Comparison of ENCODE assay signal across 8 cellular contexts in the genomic region with DNA sequence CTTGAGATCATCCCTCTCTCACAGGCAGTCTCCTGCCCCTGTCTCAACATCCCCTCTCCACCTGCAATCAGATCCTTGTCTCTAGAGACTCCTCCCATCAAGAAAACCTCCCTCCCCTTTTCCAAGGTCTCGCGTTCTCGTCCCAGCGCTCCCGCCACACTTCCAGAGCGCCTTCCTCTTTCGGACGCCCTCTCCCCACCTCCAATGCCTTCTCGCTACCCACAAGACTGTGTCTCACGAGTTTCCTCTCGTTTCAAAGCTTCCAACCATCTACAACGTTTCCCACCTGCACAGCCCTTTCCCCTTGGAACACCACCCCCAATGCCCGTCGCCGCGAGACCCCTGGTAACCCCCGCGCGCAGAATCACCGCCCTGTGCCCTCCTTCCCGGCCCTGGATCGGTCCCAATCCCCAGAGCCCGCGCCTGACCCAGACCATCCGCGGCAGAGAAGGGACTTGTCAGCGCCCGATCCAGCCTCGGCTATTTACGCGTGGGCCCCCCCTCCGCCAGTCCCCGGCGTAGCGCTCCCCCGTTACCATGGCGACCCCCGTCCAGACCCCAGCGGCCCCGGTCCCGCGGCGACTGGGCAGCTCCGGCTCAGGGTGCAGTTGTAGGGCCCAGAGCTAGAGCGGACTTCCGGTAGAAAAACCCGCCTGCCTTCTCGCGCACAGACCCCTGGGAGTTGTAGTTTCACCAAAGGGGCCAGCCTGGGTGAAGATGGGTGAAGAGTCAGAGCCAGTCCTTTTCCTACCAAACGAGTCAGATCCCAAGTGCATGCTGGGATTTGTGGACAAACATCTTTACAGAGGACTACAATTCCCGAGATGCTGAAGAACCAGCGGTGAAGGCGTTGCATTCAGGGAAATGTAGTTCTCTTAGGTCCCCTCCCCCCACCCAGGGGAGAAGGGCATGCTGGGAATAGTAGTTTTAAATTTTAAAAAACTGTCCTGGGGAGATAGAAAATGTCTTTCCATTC. TPM values are rescaled to one million over a fixed set of nuclear protein-coding genes. Genes with fewer than 3 reads are reported as not detected.
DNase-seq lines count a peak whose midpoint lies in the region; ATAC-seq and TF ChIP-seq lines count a peak whose summit lies in the region.

A gene (minus strand): TSS at position 619 of the 976 bp plus-strand sequence. CDS start 80 bp downstream, at position 539.

- H3K4me3 Mint-ChIP-seq in activated CD4-positive, alpha-beta T cell treated with anti-CD3 and anti-CD28 coated beads for 36 hours: peak within 1 kb of the TSS; percentile 92

- no peaks in the 10 kb centered on the region for H3K36me3 ChIP-seq in kidney epithelial cell (ENCODE audit: control insufficient read depth, insufficient read depth, low read length)

- CTCF ChIA-PET in activated CD4-positive, alpha-beta T cell treated with anti-CD3 and anti-CD28 coated beads for 36 hours (lab: Charles Lee): interaction anchor here (0.6 to 1.6 kb wide), 5 partner anchors 10 to 147 kb away, joined by 3 to 13 read pairs (median 4); no protein-coding TSS in a partner anchor

- no peaks in the 10 kb centered on the region for H3K9me3 Mint-ChIP-seq in activated CD4-positive, alpha-beta T cell treated with anti-CD3 and anti-CD28 coated beads for 36 hours (ENCODE audit: low read depth)

- intact Hi-C loops in activated CD4-positive, alpha-beta T cell treated with anti-CD3 and anti-CD28 coated beads for 36 hours (cut with DNase I, micrococcal nuclease): loop anchor here (1.0 to 10.0 kb wide), 6 partner anchors 10 to 988 kb away; a partner anchor contains a TSS

- POLR2A ChIA-PET in activated CD4-positive, alpha-beta T cell treated with anti-CD3 and anti-CD28 coated beads for 36 hours (lab: Charles Lee): interaction anchor here (1.0 kb wide), 1 partner anchor 10 kb away, joined by 3 read pairs; no protein-coding TSS in a partner anchor

- ATAC-seq in HG03442 (IDR thresholded peaks at IDR 0.05; ENCODE audit: unreplicated experiment): peak; percentile 86
- ATAC-seq in activated CD4-positive, alpha-beta T cell treated with anti-CD3 and anti-CD28 coated beads for 36 hours: peak; percentile 97

- no peaks in the 10 kb centered on the region for H3K27me3 ChIP-seq in kidney epithelial cell (ENCODE audit: control insufficient read depth, insufficient read depth, low read length)

- H3K4me1 Mint-ChIP-seq in activated CD4-positive, alpha-beta T cell treated with anti-CD3 and anti-CD28 coated beads for 36 hours: peaks cover 21% of the 10 kb centered on the region

- TF ChIP-seq CTCF in choroid plexus epithelial cell (conservative IDR thresholded peaks at IDR 0.05; ENCODE audit: low read depth, low read length): no peak
- no peak for TF ChIP-seq CTCF in kidney epithelial cell (IDR thresholded peaks at IDR 0.05; ENCODE audit: insufficient read depth, low read length, poor library complexity, severe bottlenecking)

- DNase-seq in Ammon's horn (ENCODE audit: low spot score): peak; percentile 99
- peak; percentile 96 for DNase-seq in GM19238 (ENCODE audit: insufficient read length, low spot score)
- peak; percentile 98 to 99 for DNase-seq in NCI-H524 (lab: John Stamatoyannopoulos, UW)
- DNase-seq in activated CD4-positive, alpha-beta T cell treated with anti-CD3 and anti-CD28 coated beads for 36 hours: peak; percentile 95
- peak; percentile 100 for DNase-seq in choroid plexus epithelial cell (ENCODE audit: low read depth)
- peak; percentile 98 for DNase-seq in kidney epithelial cell (ENCODE audit: low read depth)
- peak; percentile 88 to 90 for DNase-seq in stimulated activated CD4-positive, alpha-beta T cell treated with anti-CD3 and anti-CD28 coated beads, Interleukin-15, amount 100 ng/mL, for 48 hours (ENCODE audit: low read depth in 2 of 2)

- H3K4me3 ChIP-seq in choroid plexus epithelial cell (ENCODE audit: low read depth, low read length) (peak within 1 kb of the TSS; percentile 96), kidney epithelial cell (ENCODE audit: low read depth, low read length) (peak within 1 kb of the TSS; percentile 85)

- peak within 1 kb of the TSS; percentile 64 for H3K27ac Mint-ChIP-seq in activated CD4-positive, alpha-beta T cell treated with anti-CD3 and anti-CD28 coated beads for 36 hours

- no peaks in the 10 kb centered on the region for H3K27me3 Mint-ChIP-seq in activated CD4-positive, alpha-beta T cell treated with anti-CD3 and anti-CD28 coated beads for 36 hours

- H3K36me3 Mint-ChIP-seq in activated CD4-positive, alpha-beta T cell treated with anti-CD3 and anti-CD28 coated beads for 36 hours (ENCODE audit: low read depth): peaks cover 4% of the 10 kb centered on the region

RNA-seq across cellular contexts. Expression of the gene that starts here (rescaled TPM):
- total RNA-seq in activated CD4-positive, alpha-beta T cell treated with anti-CD3 and anti-CD28 coated beads for 36 hours: 100 to 1,000 TPM; 102 to 104 TPM
- total RNA-seq in kidney epithelial cell: 157 and 198 TPM in 2 replicates

Comparison
In these comparisons a context has a peak if more than half of its experiments do, and no peak if none do; other contexts are left out.
1. Peak in every context shown above with its lines: DNase-seq, ATAC-seq and H3K4me3 ChIP-seq.